ENCODE assay signal across 28 cellular contexts in genomic region chr3:34783881-34784280, GRCh38.
DNase-seq lines count a peak whose midpoint lies in the region; ATAC-seq and TF ChIP-seq lines count a peak whose summit lies in the region.
"Had no signal": no experiment of that assay in that cellular context is flagged by ENCODE, and none has a peak within 500 bp of the region (broad histone marks: within the 10 kb centered on the region; RNA-seq: fewer than 3 reads in every experiment).

No MANE protein-coding gene starts in this region.

- TF ChIP-seq CTCF in epithelial cell of esophagus (IDR thresholded peaks at IDR 0.05; ENCODE audit: insufficient read depth, low read depth, low read length, missing control alignments) (no peak), tibial artery (IDR thresholded peaks at IDR 0.05) (no peak)

- no peaks in the 10 kb centered on the region for H3K9me3 ChIP-seq in tibial artery
- H3K9me3 ChIP-seq: adrenal gland, colonic mucosa, lower lobe of right lung, tibial nerve had no signal

- peaks cover 0 to 54% (median 8%) of the 10 kb centered on the region in 4 donors for H3K4me1 ChIP-seq in tibial artery
- H3K4me1 ChIP-seq: adrenal gland, colonic mucosa, foreskin keratinocyte, lower lobe of right lung, tibial nerve had no signal

- no peaks in the 10 kb centered on the region for H3K36me3 ChIP-seq in tibial artery
- H3K36me3 ChIP-seq: adrenal gland, colonic mucosa, lower lobe of right lung, tibial nerve had no signal

- H3K4me3 ChIP-seq in epithelial cell of esophagus (ENCODE audit: low read length), result no peak overlapping the region
- no peak overlapping the region for H3K4me3 ChIP-seq in tibial artery
- H3K4me3 ChIP-seq: adrenal gland, colonic mucosa, lower lobe of right lung, tibial nerve had no signal

- peak; percentile 54 for DNase-seq in SIG-M5 treated with dmso at 0.1 percent for 504 hours (lab: John Stamatoyannopoulos, UW; ENCODE audit: unreplicated experiment)
- DNase-seq in SIG-M5 (lab: John Stamatoyannopoulos, UW), result no peak
- peak; percentile 75 for DNase-seq in SKM-1 treated with dmso at 0.1 percent for 144 hours (lab: John Stamatoyannopoulos, UW; ENCODE audit: unreplicated experiment)
- peak; percentile 4 for DNase-seq in epithelial cell of esophagus (ENCODE audit: low read depth)
- no peak for DNase-seq in tibial artery
- DNase-seq in germinal center (ENCODE audit: low spot score), result no peak
- DNase-seq in NCI-H526 treated with DMSO at 0.1 percent for 48 hours (lab: John Stamatoyannopoulos, UW), result no peak
- DNase-seq: activated CD4-positive, alpha-beta T cell treated with anti-CD3 and anti-CD28 coated beads for 36 hours; activated T-cell treated with anti-CD3 and anti-CD28 coated beads, Interleukin-2, amount 50 U/mL, for 48 hours; adrenal gland; CD8-positive, alpha-beta memory T cell; colonic mucosa; DMS 273 treated with DMSO at 0.1 percent for 48 hours; effector memory CD4-positive, alpha-beta T cell; erythroblast; foreskin keratinocyte; HCEC 1CT; lower lobe of right lung; natural killer cell; NCI-H1048; NCI-H1694; occipital lobe; SHP77 treated with DMSO at 0.1 percent for 48 hours; stimulated activated naive CD8-positive, alpha-beta T cell treated with anti-CD3 and anti-CD28 coated beads, Interleukin-15, Interleukin-2, amounts not matched to agents 100 U/mL and 50 U/mL, for 24 hours had no signal

- no peak for ATAC-seq in GM21423 (IDR thresholded peaks at IDR 0.05; ENCODE audit: unreplicated experiment)
- ATAC-seq: activated CD4-positive, alpha-beta T cell treated with anti-CD3 and anti-CD28 coated beads for 36 hours; foreskin keratinocyte; natural killer cell; Panc1; stimulated activated naive CD8-positive, alpha-beta T cell treated with anti-CD3 and anti-CD28 coated beads, Interleukin-15, Interleukin-2, amounts not matched to agents 100 U/mL and 50 U/mL, for 24 hours had no signal

- H3K27me3 ChIP-seq in tibial artery, result no peaks in the 10 kb centered on the region
- H3K27me3 ChIP-seq: adrenal gland, colonic mucosa, foreskin keratinocyte, tibial nerve had no signal

- intact Hi-C loops in tibial artery (cut with DNase I; ENCODE audit: low total_unique reads), result no loop called here

- H3K27ac ChIP-seq in tibial artery, result peak overlapping the region; percentile 46 to 50
- H3K27ac ChIP-seq: adrenal gland, colonic mucosa, foreskin keratinocyte, KMS-11, lower lobe of right lung, tibial nerve had no signal

Comparison
In these comparisons a context has a peak if more than half of its experiments do, and no peak if none do; other contexts are left out.
1. DNase-seq: peak in SIG-M5 treated with dmso at 0.1 percent for 504 hours (single experiment), SKM-1 treated with dmso at 0.1 percent for 144 hours (single experiment) and epithelial cell of esophagus (single experiment); none in SIG-M5 (single experiment), tibial artery (0 of 2), germinal center (single experiment) and NCI-H526 treated with DMSO at 0.1 percent for 48 hours (single experiment).